ENCODE assay signal across 2 cellular contexts in genomic region chr7:118134420-118134819, GRCh38. TPM values are rescaled to one million over a fixed set of nuclear protein-coding genes. Genes with fewer than 3 reads are reported as not detected.
DNase-seq lines count a peak whose midpoint lies in the region; ATAC-seq, FAIRE-seq and TF ChIP-seq lines count a peak whose summit lies in the region.
"Not testable (repeated sequence)": the region's sequence is repeated elsewhere in the genome, so short reads cannot be mapped to it uniquely, and the experiment has no call there.

No MANE protein-coding gene starts in this region.

- in situ Hi-C loops in K562 (cut with MboI), result not testable (repeated sequence)

- TF ChIP-seq CTCF in HEK293 (tag by site-specific recombination; IDR thresholded peaks at IDR 0.05); K562 (IDR thresholded peaks at IDR 0.05 in 2 of 3, conservative IDR thresholded peaks at IDR 0.05 in 1 of 3; ENCODE audit: insufficient read depth in 2 of 3, low read depth in 1 of 3, low read length in 3 of 3): not testable (repeated sequence)

- not testable (repeated sequence) for H2AFZ ChIP-seq in K562 (ENCODE audit: low read depth, low read length)

- BruUV-seq in K562 (replicated peaks; lab: Mats Ljungman, UMichigan), result not testable (repeated sequence)

- H4K20me1 ChIP-seq in K562 (replicated peaks; ENCODE audit: control insufficient read depth, insufficient read depth, low read length), result not testable (repeated sequence)

- intact Hi-C loops in K562 (cut with micrococcal nuclease), result loop anchor here (5.0 kb wide), 1 partner anchor 102 kb away; no protein-coding TSS in a partner anchor

- not testable (repeated sequence) for TF ChIP-seq RAD21 in K562 (CRISPR knock-in tag; conservative IDR thresholded peaks at IDR 0.05 in 1 of 2, IDR thresholded peaks at IDR 0.05 in 1 of 2)

- H3K27ac ChIP-seq in HEK293 (ENCODE audit: extremely low read depth, low read depth, low read length); K562 (ENCODE audit: extremely low read depth, low read depth, low read length): not testable (repeated sequence)

- not testable (repeated sequence) for FAIRE-seq in K562 (lab: Jason Lieb, UNC)

- not testable (repeated sequence) for H3K4me1 ChIP-seq in HEK293 (ENCODE audit: control insufficient read depth, insufficient read depth, low read length); K562 (replicated peaks in 1 of 2; ENCODE audit: control insufficient read depth in 2 of 2, insufficient read depth in 2 of 2, low read length in 2 of 2)

- not testable (repeated sequence) for H3K36me3 ChIP-seq in HEK293 (ENCODE audit: control insufficient read depth in 2 of 2, insufficient read depth in 1 of 2, low read length in 2 of 2); K562 (ENCODE audit: control insufficient read depth, insufficient read depth, low read length)

- H3K4me3 ChIP-seq in HEK293 (ENCODE audit: low read depth, low read length); K562: not testable (repeated sequence)

- POLR2A ChIA-PET in HEK293 (lab: Yijun Ruan, JAX); K562 (lab: Yijun Ruan, JAX): not testable (repeated sequence)

- not testable (repeated sequence) for H3K9ac ChIP-seq in K562 (ENCODE audit: insufficient read depth in 1 of 2, low read depth in 2 of 2, low read length in 2 of 2)

- H3K4me2 ChIP-seq in K562 (ENCODE audit: insufficient read depth, low read length), result not testable (repeated sequence)

- not testable (repeated sequence) for H3K27me3 ChIP-seq in K562 (ENCODE audit: control insufficient read depth in 2 of 2, insufficient read depth in 2 of 2, low read length in 2 of 2)

- not testable (repeated sequence) for H3K9me3 ChIP-seq in HEK293 (ENCODE audit: control insufficient read depth, insufficient read depth, low read depth, low read length); K562 (replicated peaks; ENCODE audit: control insufficient read depth, insufficient read depth, low read depth, low read length)

- CTCF ChIA-PET in HEK293 (lab: Yijun Ruan, JAX); K562 (lab: Yijun Ruan, JAX; ENCODE audit: low intra/inter-chr PET ratio): not testable (repeated sequence)

- DNase-seq in K562 (ENCODE audit: extremely low read depth in 1 of 4, low spot score in 3 of 4), result not testable (repeated sequence)

- not testable (repeated sequence) for H3K79me2 ChIP-seq in K562 (ENCODE audit: control insufficient read depth, insufficient read depth, low read length)

- TF ChIP-seq EP300 in K562 (IDR thresholded peaks at IDR 0.05; ENCODE audit: low read length), result not testable (repeated sequence)

- TF ChIP-seq POLR2A in K562 (conservative IDR thresholded peaks at IDR 0.05), result not testable (repeated sequence)

- H3K9me1 ChIP-seq in K562 (ENCODE audit: control insufficient read depth, insufficient read depth, low read length), result not testable (repeated sequence)

- ATAC-seq in K562, result not testable (repeated sequence)

TF ChIP-seq in HEK293, 187 proteins besides CTCF, POLR2A, EP300 and RAD21:
- TF ChIP-seq ZNF707 (tag by site-specific recombination; IDR thresholded peaks at IDR 0.05), result peak; percentile 74

TF ChIP-seq in K562, 482 proteins besides CTCF, POLR2A, EP300 and RAD21:
- peak; percentile 86 for TF ChIP-seq ZNF707 (CRISPR knock-in tag; conservative IDR thresholded peaks at IDR 0.05)

RNA-seq across cellular contexts. Expression of gene LSM8, which starts 49.5 kb away (rescaled TPM):
- 42.0 and 104 TPM in 2 replicates for total RNA-seq in K562 (2011; cell fraction: chromatin; rRNA removed; ENCODE audit: low replicate concordance)
- total RNA-seq in K562 (2011; cell fraction: nucleolus; rRNA removed), result 33.5 and 39.6 TPM in 2 replicates
- 75.8 and 152 TPM in 2 replicates for total RNA-seq in K562 (2011; cell fraction: nucleoplasm; rRNA removed)
- total RNA-seq in K562 (2014; rRNA removed), result 116 and 204 TPM in 2 replicates
- total RNA-seq in K562 (2014; rRNA removed; fragmentation: Illumina TruSeq; extraction: Trizol), result 164 and 185 TPM in 2 replicates
- 165 and 180 TPM in 2 replicates for total RNA-seq in K562 (2015; rRNA removed; fragmentation: Illumina TruSeq; extraction: Trizol)
- 79.6 and 81.5 TPM in 2 replicates for total RNA-seq in K562 (2021)
- polyA plus RNA-seq in K562 (2011; rRNA removed), result 81.6 and 131 TPM in 2 replicates
- polyA plus RNA-seq in K562 (2011; cell fraction: cytosol; rRNA removed), result 80.4 and 165 TPM in 2 replicates
- 54.8 and 56.2 TPM in 2 replicates for polyA plus RNA-seq in K562 (2011; cell fraction: nucleus; rRNA removed)
- polyA plus RNA-seq in K562 (2012), result 123 and 124 TPM in 2 replicates
- 167 and 196 TPM in 2 replicates for polyA plus RNA-seq in K562 (2014; fragmentation: Illumina TruSeq; extraction: Trizol)
- 100 to 1,000 TPM; 192 to 243 TPM for polyA plus RNA-seq in K562 (2014; fragmentation: Nextera tagmentation; extraction: Ambion mirVana)
- 288 and 340 TPM in 2 replicates for polyA plus RNA-seq in K562 (2014; rRNA removed)
- polyA minus RNA-seq in K562 (2011; rRNA and poly(A)+ RNA removed), result 120 and 164 TPM in 2 replicates
- 15.2 and 19.8 TPM in 2 replicates for polyA minus RNA-seq in K562 (2011; cell fraction: cytosol; rRNA and poly(A)+ RNA removed)
- 39.4 and 59.6 TPM in 2 replicates for polyA minus RNA-seq in K562 (2011; cell fraction: nucleus; rRNA and poly(A)+ RNA removed)
